Comparison of ENCODE assay signal across 37 cellular contexts in genomic region chr4:4245172-4245571, GRCh38. TPM values are rescaled to one million over a fixed set of nuclear protein-coding genes. Genes with fewer than 3 reads are reported as not detected.
"Had no signal": no experiment of that assay in that cellular context is flagged by ENCODE, and none has a peak within 500 bp of the region (broad histone marks: within the 10 kb centered on the region; RNA-seq: fewer than 3 reads in every experiment).

No MANE protein-coding gene starts in this region.

- H3K4me3 ChIP-seq: adrenal gland, body of pancreas, cardiac muscle cell, colonic mucosa, dorsolateral prefrontal cortex, gastroesophageal sphincter, right lobe of liver, suprapubic skin, tibial artery had no signal

- H3K27me3 ChIP-seq: adrenal gland, body of pancreas, cardiac muscle cell, colonic mucosa, dorsolateral prefrontal cortex, gastroesophageal sphincter, right lobe of liver, suprapubic skin, tibial artery had no signal

- DNase-seq: activated B cell treated with CpG ODN at 0.5 μM for 24 hours; activated CD4-positive, alpha-beta T cell treated with anti-CD3 and anti-CD28 coated beads, Interleukin-2, amount 50 U/mL, for 1 hour; activated effector memory CD4-positive, alpha-beta T cell treated with Interleukin-2 at 50 U/mL for 16 hours; activated naive CD4-positive, alpha-beta T cell treated with anti-CD3 and anti-CD28 coated beads for 36 hours; activated naive CD8-positive, alpha-beta T cell treated with anti-CD3 and anti-CD28 coated beads for 36 hours; adrenal gland; aorta; body of pancreas; cerebellar nuclear complex; colonic mucosa; dorsolateral prefrontal cortex; effector memory CD4-positive, alpha-beta T cell; head of caudate nucleus; hippocampal formation; left cardiac atrium; midbrain; stimulated activated CD4-positive, alpha-beta T cell treated with anti-CD3 and anti-CD28 coated beads, Interleukin-4, amount 100 ng/mL, for 24 hours; tibial artery had no signal

- H3K4me3 Mint-ChIP-seq: activated B cell treated with CpG ODN at 0.5 μM for 24 hours; activated naive CD8-positive, alpha-beta T cell treated with anti-CD3 and anti-CD28 coated beads for 36 hours; stimulated activated effector memory CD8-positive, alpha-beta T cell treated with anti-CD3 and anti-CD28 coated beads, Interleukin-12 subunit alpha, Interleukin-12 subunit beta, amount 100 ng/mL, for 72 hours had no signal

- H3K9me3 Mint-ChIP-seq: activated B cell treated with CpG ODN at 0.5 μM for 24 hours; activated naive CD4-positive, alpha-beta T cell treated with anti-CD3 and anti-CD28 coated beads for 36 hours; activated naive CD8-positive, alpha-beta T cell treated with anti-CD3 and anti-CD28 coated beads for 36 hours; natural killer cell treated with Interleukin-12 subunit alpha and Interleukin-12 subunit beta and Interleukin-15 and Interleukin-18, amount 100 ng/mL, for 72 hours; stimulated activated effector memory CD8-positive, alpha-beta T cell treated with anti-CD3 and anti-CD28 coated beads, Interleukin-12 subunit alpha, Interleukin-12 subunit beta, amount 100 ng/mL, for 72 hours had no signal

- H3K9me3 ChIP-seq: adrenal gland, body of pancreas, colonic mucosa, gastroesophageal sphincter, right lobe of liver, suprapubic skin, tibial artery had no signal

- FAIRE-seq: endothelial cell of umbilical vein, keratinocyte, urothelium cell line had no signal

- H3K27me3 Mint-ChIP-seq: activated B cell treated with CpG ODN at 0.5 μM for 24 hours; activated naive CD8-positive, alpha-beta T cell treated with anti-CD3 and anti-CD28 coated beads for 36 hours; natural killer cell treated with Interleukin-12 subunit alpha and Interleukin-12 subunit beta and Interleukin-15 and Interleukin-18, amount 100 ng/mL, for 72 hours had no signal

- H3K27ac Mint-ChIP-seq: activated B cell treated with CpG ODN at 0.5 μM for 24 hours; activated naive CD4-positive, alpha-beta T cell treated with anti-CD3 and anti-CD28 coated beads for 36 hours; activated naive CD8-positive, alpha-beta T cell treated with anti-CD3 and anti-CD28 coated beads for 36 hours; stimulated activated effector memory CD8-positive, alpha-beta T cell treated with anti-CD3 and anti-CD28 coated beads, Interleukin-12 subunit alpha, Interleukin-12 subunit beta, amount 100 ng/mL, for 72 hours had no signal

- ATAC-seq: body of pancreas; gastroesophageal sphincter; left cardiac atrium; natural killer cell treated with Interleukin-12 subunit alpha and Interleukin-12 subunit beta and Interleukin-15 and Interleukin-18, amount 100 ng/mL, for 72 hours; right lobe of liver; SK-N-SH treated with all-trans-retinoic acid at 6 μM for 48 hours; stimulated activated effector memory CD8-positive, alpha-beta T cell treated with anti-CD3 and anti-CD28 coated beads, Interleukin-12 subunit alpha, Interleukin-12 subunit beta, amount 100 ng/mL, for 72 hours had no signal

- H3K27ac ChIP-seq: adrenal gland, body of pancreas, cardiac muscle cell, colonic mucosa, dorsolateral prefrontal cortex, gastroesophageal sphincter, right lobe of liver, suprapubic skin, tibial artery had no signal

RNA-seq across cellular contexts. Expression of gene OTOP1, which starts 18.4 kb away (rescaled TPM):
- total RNA-seq: activated B cell treated with CpG ODN at 0.5 μM for 24 hours; activated naive CD4-positive, alpha-beta T cell treated with anti-CD3 and anti-CD28 coated beads for 36 hours; activated naive CD8-positive, alpha-beta T cell treated with anti-CD3 and anti-CD28 coated beads for 36 hours; adrenal gland; aorta; body of pancreas; cardiac muscle cell; colonic mucosa; dorsolateral prefrontal cortex; endothelial cell of umbilical vein; fibroblast of lung; fibroblast of villous mesenchyme; gastroesophageal sphincter; left cardiac atrium; liver; myocyte; natural killer cell treated with Interleukin-12 subunit alpha and Interleukin-12 subunit beta and Interleukin-15 and Interleukin-18, amount 100 ng/mL, for 72 hours; osteocyte; posterior vena cava; renal cortical epithelial cell; right lobe of liver; skeletal muscle tissue; T-helper 2 cell treated with Interferon-gamma antibody and Interleukin-4, amounts not matched to agents 100 ng/mL and 5 ng/mL, for 36 hours had no signal
